Comparison of ENCODE assay signal across 10 cellular contexts in genomic region chrX:71637848-71638247, GRCh38. TPM values are rescaled to one million over a fixed set of nuclear protein-coding genes. Genes with fewer than 3 reads are reported as not detected.
DNase-seq lines count a peak whose midpoint lies in the region; ATAC-seq and TF ChIP-seq lines count a peak whose summit lies in the region.
"Had no signal": no experiment of that assay in that cellular context is flagged by ENCODE, and none has a peak within 500 bp of the region (broad histone marks: within the 10 kb centered on the region; RNA-seq: fewer than 3 reads in every experiment).

No MANE protein-coding gene starts in this region.

- TF ChIP-seq POLR2A in gastrocnemius medialis (IDR thresholded peaks at IDR 0.05) = no peak

- H3K27me3 Mint-ChIP-seq in chondrocyte (ENCODE audit: low read depth) = no peaks in the 10 kb centered on the region

- ATAC-seq in GM18511 (IDR thresholded peaks at IDR 0.05; ENCODE audit: unreplicated experiment) = peak; percentile 51
- peak; percentile 40 for ATAC-seq in HG03159 (IDR thresholded peaks at IDR 0.05; ENCODE audit: unreplicated experiment)
- ATAC-seq in gastrocnemius medialis = no peak
- ATAC-seq in GM21423 (IDR thresholded peaks at IDR 0.05; ENCODE audit: unreplicated experiment) = no peak

- intact Hi-C loops in gastrocnemius medialis (cut with DNase I; ENCODE audit: low total_unique reads) = no loop called here

- H3K4me1 Mint-ChIP-seq in chondrocyte (ENCODE audit: low read depth) = peaks cover 4% of the 10 kb centered on the region

- no peak for DNase-seq in chondrocyte (ENCODE audit: low spot score)
- no peak for DNase-seq in gastrocnemius medialis
- DNase-seq in epidermal melanocyte (ENCODE audit: insufficient read length, low spot score) = no peak
- no peak for DNase-seq in SW480 (ENCODE audit: low spot score)
- DNase-seq: activated CD8-positive, alpha-beta memory T cell treated with anti-CD3 and anti-CD28 coated beads for 24 hours; mesendoderm; NCI-H774 had no signal

- H3K4me1 ChIP-seq in gastrocnemius medialis = peaks cover 5 to 14% of the 10 kb centered on the region in 2 donors

- peak overlapping the region; percentile 69 for H3K27ac Mint-ChIP-seq in chondrocyte (ENCODE audit: unreplicated experiment)

- H3K4me3 Mint-ChIP-seq in chondrocyte (ENCODE audit: unreplicated experiment) = no peak overlapping the region

- no peaks in the 10 kb centered on the region for H3K36me3 Mint-ChIP-seq in chondrocyte (ENCODE audit: low read depth)

- no peaks in the 10 kb centered on the region for H3K9me3 ChIP-seq in gastrocnemius medialis

- peaks cover 9% of the 10 kb centered on the region for H3K9me3 Mint-ChIP-seq in chondrocyte (ENCODE audit: low read depth)

- no peak overlapping the region for H3K4me3 ChIP-seq in gastrocnemius medialis

- H3K27ac ChIP-seq in gastrocnemius medialis = peak overlapping the region; percentile 56 to 84 (median 73)

- no peaks in the 10 kb centered on the region for H3K27me3 ChIP-seq in gastrocnemius medialis

- in situ Hi-C loops in gastrocnemius medialis (cut with MboI; ENCODE audit: low sequenced_read_pairs in 4 of 4) = no loop called here

- no peaks in the 10 kb centered on the region for H3K36me3 ChIP-seq in gastrocnemius medialis

- no peak for TF ChIP-seq CTCF in chondrocyte (IDR thresholded peaks at IDR 0.05)
- no peak for TF ChIP-seq CTCF in gastrocnemius medialis (IDR thresholded peaks at IDR 0.05 in 4 of 5, conservative IDR thresholded peaks at IDR 0.05 in 1 of 5)

RNA-seq across cellular contexts. Expression of gene CXCR3, which starts 19.5 kb away (rescaled TPM):
- not detected in 3 replicates for total RNA-seq in chondrocyte
- not detected for total RNA-seq in gastrocnemius medialis

RNA-seq across cellular contexts. Expression of gene GCNA, which starts 59.6 kb away (rescaled TPM):
- total RNA-seq in chondrocyte (3.1 to 4.2 TPM (median 3.2 TPM) in 3 replicates), gastrocnemius medialis (1 to 10 TPM in 3 of 4 donors, under 1 TPM in 1; 0.95 to 5.4 (median 1.4) TPM)

Comparison
In these comparisons a context has a peak if more than half of its experiments do, and no peak if none do; other contexts are left out.
1. ATAC-seq: peak in GM18511 (single experiment) and HG03159 (single experiment); none in gastrocnemius medialis (0 of 2) and GM21423 (single experiment).